In genomic region chr7:20019757-20020432, GRCh38 we compare ENCODE assay signal across 1 cellular context.
A peak's percentile ranks its signal among the peaks of the same experiment; 100 is the strongest.
TF ChIP-seq lines count a peak whose summit lies in the region.

No MANE protein-coding gene starts in this region.

TF ChIP-seq in GM12878, 131 proteins besides CTCF, POLR2A, EP300 and RAD21 (continued from another document):
- TF ChIP-seq ATF2 (IDR thresholded peaks at IDR 0.05; ENCODE audit: low read length) (peak; percentile 89), CHD4 (IDR thresholded peaks at IDR 0.05) (no peak), SP1 (IDR thresholded peaks at IDR 0.05; ENCODE audit: low read depth, low read length) (no peak), RCOR1 (conservative IDR thresholded peaks at IDR 0.05; ENCODE audit: low read depth, low read length) (no peak), NR2C2 (IDR thresholded peaks at IDR 0.05; ENCODE audit: borderline replicate concordance, control insufficient read depth, insufficient read length, low read depth) (no peak), ZSCAN29 (IDR thresholded peaks at IDR 0.05) (no peak), POLR2AphosphoS5 (IDR thresholded peaks at IDR 0.05; ENCODE audit: low read length) (no peak), IKZF1 (conservative IDR thresholded peaks at IDR 0.05) (peak; percentile 87), SMAD1 (IDR thresholded peaks at IDR 0.05; ENCODE audit: low read depth, partially characterized antibody) (no peak), NFIC (IDR thresholded peaks at IDR 0.05; ENCODE audit: low read depth, low read length) (peak; percentile 96), RELA (IDR thresholded peaks at IDR 0.05; ENCODE audit: borderline replicate concordance, partially characterized antibody) (peak; percentile 27), POLR2AphosphoS2 (IDR thresholded peaks at IDR 0.05; ENCODE audit: low read depth, low read length) (no peak), BACH1 (IDR thresholded peaks at IDR 0.05; ENCODE audit: borderline replicate concordance) (0 out of 2 replicates have a peak, but pooled peaks have one; percentile 37), ZNF24 (IDR thresholded peaks at IDR 0.05) (0 out of 2 replicates have a peak, but pooled peaks have one; percentile 7), MTA3 (IDR thresholded peaks at IDR 0.05; ENCODE audit: borderline replicate concordance, low read length) (peak; percentile 94), SREBF2 (IDR thresholded peaks at IDR 0.05; ENCODE audit: low read length) (no peak), TCF7 (IDR thresholded peaks at IDR 0.05; ENCODE audit: borderline replicate concordance) (peak; percentile 64), YY1 (IDR thresholded peaks at IDR 0.05; ENCODE audit: low read depth, low read length) (no peak), MEF2B (IDR thresholded peaks at IDR 0.05; ENCODE audit: partially characterized antibody, poor library complexity, severe bottlenecking) (peak; percentile 56), CBX5 (IDR thresholded peaks at IDR 0.05; ENCODE audit: low read depth) (peak; percentile 55; the same call in 1 of the 2 replicates), NRF1 (conservative IDR thresholded peaks at IDR 0.05; ENCODE audit: low read depth, low read length) (no peak), ATF7 (IDR thresholded peaks at IDR 0.05; ENCODE audit: low read depth) (peak; percentile 42; the same call in 1 of the 2 replicates), SPI1 (IDR thresholded peaks at IDR 0.05; ENCODE audit: borderline replicate concordance, insufficient read depth, low read depth, low read length) (peak; percentile 76; the same call in 1 of the 2 replicates), BMI1 (IDR thresholded peaks at IDR 0.05; ENCODE audit: borderline replicate concordance) (peak; percentile 59), GATAD2B (conservative IDR thresholded peaks at IDR 0.05; ENCODE audit: low read depth) (0 out of 2 replicates have a peak, but pooled peaks have one; percentile 30), FOXM1 (IDR thresholded peaks at IDR 0.05; ENCODE audit: low read depth, low read length) (peak; percentile 83), JUNB (IDR thresholded peaks at IDR 0.05) (peak; percentile 83), TBL1XR1 (IDR thresholded peaks at IDR 0.05; ENCODE audit: low read depth, low read length) (peak; percentile 61; the same call in 1 of the 2 replicates), CREM (IDR thresholded peaks at IDR 0.05; ENCODE audit: low read depth) (peak; percentile 73; the same call in 1 of the 2 replicates), MTA2 (IDR thresholded peaks at IDR 0.05; ENCODE audit: low read depth) (peak; percentile 78), RUNX3 (IDR thresholded peaks at IDR 0.05; ENCODE audit: low read length) (peak; percentile 97), ZBED1 (IDR thresholded peaks at IDR 0.05; ENCODE audit: borderline replicate concordance) (0 out of 2 replicates have a peak, but pooled peaks have one; percentile 42), HDAC6 (IDR thresholded peaks at IDR 0.05; ENCODE audit: unreplicated experiment) (no peak), ZNF384 (IDR thresholded peaks at IDR 0.05; ENCODE audit: borderline replicate concordance, low read depth, low read length) (no peak), TCF12 (IDR thresholded peaks at IDR 0.05; ENCODE audit: low read depth, low read length) (peak; percentile 25; the same call in 1 of the 2 replicates), RELB (IDR thresholded peaks at IDR 0.05; ENCODE audit: low read depth) (peak; percentile 85), BCL11A (IDR thresholded peaks at IDR 0.05; ENCODE audit: low read depth, low read length) (peak; percentile 66; the same call in 1 of the 2 replicates), IRF4 (IDR thresholded peaks at IDR 0.05; ENCODE audit: low read depth, low read length) (peak; percentile 70; the same call in 1 of the 2 replicates), MEF2A (IDR thresholded peaks at IDR 0.05; ENCODE audit: insufficient read depth, low read depth, low read length) (peak; percentile 75; the same call in 1 of the 2 replicates)
